14 cellular contexts compared by ENCODE assay signal in the genomic region with DNA sequence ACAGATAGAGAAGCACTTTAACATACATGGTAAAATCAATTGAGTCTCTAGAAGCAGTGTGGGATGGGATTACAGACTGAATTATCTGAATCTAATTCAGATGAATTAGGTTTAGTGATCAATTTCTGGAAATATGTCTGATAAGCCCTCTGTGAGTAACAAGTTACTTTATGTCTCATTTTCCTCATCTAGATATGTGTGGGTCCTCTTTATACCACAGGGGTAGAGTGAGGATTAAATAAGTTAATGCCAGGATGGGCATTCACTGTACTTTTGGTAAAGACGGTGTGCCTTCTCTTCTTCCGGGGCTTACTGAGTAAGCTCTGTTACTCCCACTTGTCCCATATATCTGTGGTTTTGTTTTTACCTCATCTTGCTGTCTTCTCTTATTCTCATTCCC.
DNase-seq lines count a peak whose midpoint lies in the region; ATAC-seq lines count a peak whose summit lies in the region.
"Had no signal": no experiment of that assay in that cellular context is flagged by ENCODE, and none has a peak within 500 bp of the region (broad histone marks: within the 10 kb centered on the region; RNA-seq: fewer than 3 reads in every experiment).

No MANE protein-coding gene starts in this region.

- H3K27me3 Mint-ChIP-seq in activated CD4-positive, alpha-beta T cell treated with anti-CD3 and anti-CD28 coated beads for 36 hours, result peaks cover 15% of the 10 kb centered on the region
- peaks cover 8% of the 10 kb centered on the region for H3K27me3 Mint-ChIP-seq in stimulated activated naive CD8-positive, alpha-beta T cell treated with anti-CD3 and anti-CD28 coated beads, Interleukin-15, amount 100 ng/mL, for 72 hours
- H3K27me3 Mint-ChIP-seq: CD4-positive, alpha-beta T cell had no signal

- H3K4me3 Mint-ChIP-seq in activated CD4-positive, alpha-beta T cell treated with anti-CD3 and anti-CD28 coated beads for 36 hours, result no peak overlapping the region
- no peak overlapping the region for H3K4me3 Mint-ChIP-seq in stimulated activated naive CD8-positive, alpha-beta T cell treated with anti-CD3 and anti-CD28 coated beads, Interleukin-15, amount 100 ng/mL, for 72 hours
- H3K4me3 Mint-ChIP-seq: B cell; CD4-positive, alpha-beta T cell; CD8-positive, alpha-beta T cell had no signal

- no peak overlapping the region for H3K27ac Mint-ChIP-seq in activated CD4-positive, alpha-beta T cell treated with anti-CD3 and anti-CD28 coated beads for 36 hours
- H3K27ac Mint-ChIP-seq in stimulated activated naive CD8-positive, alpha-beta T cell treated with anti-CD3 and anti-CD28 coated beads, Interleukin-15, amount 100 ng/mL, for 72 hours, result no peak overlapping the region
- H3K27ac Mint-ChIP-seq: B cell; CD4-positive, alpha-beta T cell; CD8-positive, alpha-beta T cell had no signal

- no peak for DNase-seq in activated CD4-positive, alpha-beta T cell treated with anti-CD3 and anti-CD28 coated beads for 36 hours
- no peak for DNase-seq in activated CD4-positive, alpha-beta T cell treated with anti-CD3 and anti-CD28 coated beads for 48 hours
- no peak for DNase-seq in stimulated activated naive CD8-positive, alpha-beta T cell treated with anti-CD3 and anti-CD28 coated beads, Interleukin-15, Interleukin-2, amounts not matched to agents 100 U/mL and 50 U/mL, for 24 hours
- DNase-seq in stimulated activated naive CD8-positive, alpha-beta T cell treated with anti-CD3 and anti-CD28 coated beads, Interleukin-15, amount 100 ng/mL, for 72 hours, result no peak
- no peak for DNase-seq in kidney tubule cell (ENCODE audit: low spot score)
- DNase-seq: AML-193; Caco-2; Calu3; CD4-positive, alpha-beta T cell; CD8-positive, alpha-beta T cell; DMS79 treated with DMSO at 0.1 percent for 48 hours; GF-D8 had no signal

- CTCF ChIA-PET in activated CD4-positive, alpha-beta T cell treated with anti-CD3 and anti-CD28 coated beads for 36 hours (lab: Charles Lee), result no interaction called here

- ATAC-seq in activated CD4-positive, alpha-beta T cell treated with anti-CD3 and anti-CD28 coated beads for 36 hours, result peak; percentile 30
- ATAC-seq in stimulated activated naive CD8-positive, alpha-beta T cell treated with anti-CD3 and anti-CD28 coated beads, Interleukin-15, Interleukin-2, amounts not matched to agents 100 U/mL and 50 U/mL, for 24 hours, result peak; percentile 6
- no peak for ATAC-seq in stimulated activated naive CD8-positive, alpha-beta T cell treated with anti-CD3 and anti-CD28 coated beads, Interleukin-15, amount 100 ng/mL, for 72 hours
- ATAC-seq: A549; CD8-positive, alpha-beta T cell had no signal

- H3K36me3 Mint-ChIP-seq in activated CD4-positive, alpha-beta T cell treated with anti-CD3 and anti-CD28 coated beads for 36 hours (ENCODE audit: low read depth), result no peaks in the 10 kb centered on the region
- H3K36me3 Mint-ChIP-seq: CD8-positive, alpha-beta T cell had no signal

- intact Hi-C loops in activated CD4-positive, alpha-beta T cell treated with anti-CD3 and anti-CD28 coated beads for 36 hours (cut with DNase I, micrococcal nuclease), result no loop called here

- H3K4me1 Mint-ChIP-seq in activated CD4-positive, alpha-beta T cell treated with anti-CD3 and anti-CD28 coated beads for 36 hours, result peaks cover 12% of the 10 kb centered on the region
- H3K4me1 Mint-ChIP-seq in stimulated activated naive CD8-positive, alpha-beta T cell treated with anti-CD3 and anti-CD28 coated beads, Interleukin-15, amount 100 ng/mL, for 72 hours, result no peaks in the 10 kb centered on the region
- H3K4me1 Mint-ChIP-seq: B cell had no signal

- peaks cover 2% of the 10 kb centered on the region for H3K9me3 Mint-ChIP-seq in activated CD4-positive, alpha-beta T cell treated with anti-CD3 and anti-CD28 coated beads for 36 hours (ENCODE audit: low read depth)
- no peaks in the 10 kb centered on the region for H3K9me3 Mint-ChIP-seq in stimulated activated naive CD8-positive, alpha-beta T cell treated with anti-CD3 and anti-CD28 coated beads, Interleukin-15, amount 100 ng/mL, for 72 hours
- H3K9me3 Mint-ChIP-seq: CD4-positive, alpha-beta T cell; CD8-positive, alpha-beta T cell had no signal

- POLR2A ChIA-PET in activated CD4-positive, alpha-beta T cell treated with anti-CD3 and anti-CD28 coated beads for 36 hours (lab: Charles Lee), result no interaction called here
